Comparison of ENCODE assay signal across 1 cellular context in the genomic region with DNA sequence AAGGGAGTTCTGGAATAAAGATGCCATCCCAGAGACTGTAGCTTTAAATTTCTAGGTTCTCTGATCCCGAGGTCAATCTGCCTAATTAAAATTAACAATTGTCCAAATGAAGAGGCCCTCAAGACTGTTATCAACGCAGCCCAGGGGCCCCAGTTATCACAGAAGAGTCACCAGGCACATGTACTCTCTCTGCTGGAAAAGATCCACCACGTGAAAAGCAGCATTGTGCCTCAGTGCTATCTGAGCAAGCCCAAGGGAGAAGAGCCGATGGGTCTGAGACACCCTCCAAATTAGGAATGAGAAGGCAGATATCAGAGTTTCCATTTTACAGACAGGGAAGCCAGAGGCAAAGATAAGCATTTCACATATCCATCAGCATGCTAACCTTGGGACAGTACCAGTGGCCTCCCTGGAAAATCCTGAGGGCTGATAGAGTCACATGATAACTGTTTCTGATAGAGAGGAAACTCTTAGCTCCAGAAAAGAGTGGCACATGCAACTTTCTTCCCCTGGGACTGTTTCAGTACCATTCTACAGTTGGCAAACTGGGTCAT.
TF ChIP-seq lines count a peak whose summit lies in the region.

No MANE protein-coding gene starts in this region.

TF ChIP-seq in H1, 55 proteins besides CTCF, POLR2A, EP300 and RAD21:
- no peak for TF ChIP-seq JUN (IDR thresholded peaks at IDR 0.05; ENCODE audit: low read depth, low read length)
- no peak for TF ChIP-seq TAF7 (optimal IDR thresholded peaks at IDR 0.05; ENCODE audit: borderline replicate concordance, low read depth, low read length)
- TF ChIP-seq SAP30 (IDR thresholded peaks at IDR 0.05; ENCODE audit: insufficient read depth, insufficient replicate concordance, low read length) = no peak
- TF ChIP-seq SIX5 (IDR thresholded peaks at IDR 0.05; ENCODE audit: low read depth, low read length) = no peak
- no peak for TF ChIP-seq HDAC2 (IDR thresholded peaks at IDR 0.05; ENCODE audit: borderline replicate concordance in 1 of 2, low read depth in 2 of 2, low read length in 2 of 2)
- TF ChIP-seq POU5F1 (IDR thresholded peaks at IDR 0.05; ENCODE audit: low read depth, low read length) = no peak
